In genomic region chrX:118254611-118255010, GRCh38 we compare ENCODE assay signal across 9 cellular contexts.
A peak's percentile ranks its signal among the peaks of the same experiment; 100 is the strongest.
DNase-seq lines count a peak whose midpoint lies in the region; ATAC-seq and TF ChIP-seq lines count a peak whose summit lies in the region.
"Had no signal": no experiment of that assay in that cellular context is flagged by ENCODE, and none has a peak within 500 bp of the region (broad histone marks: within the 10 kb centered on the region; RNA-seq: fewer than 3 reads in every experiment).

No MANE protein-coding gene starts in this region.

- H3K4me3 ChIP-seq in SJCRH30, result no peak overlapping the region

- H3K27ac ChIP-seq in SJCRH30, result no peak overlapping the region
- H3K27ac ChIP-seq: neutrophil had no signal

- POLR2A ChIA-PET in MCF 10A (lab: Yijun Ruan, JAX), result no interaction called here

- H3K27me3 ChIP-seq in SJCRH30, result no peaks in the 10 kb centered on the region
- H3K27me3 ChIP-seq: neutrophil had no signal

- H3K9me3 ChIP-seq in SJCRH30 (replicated peaks), result no peaks in the 10 kb centered on the region
- H3K9me3 ChIP-seq: neutrophil had no signal

- peak; percentile 33 for DNase-seq in CD1c-positive myeloid dendritic cell (ENCODE audit: extremely low spot score)
- peak; percentile 55 to 73 for DNase-seq in Kasumi-1 (lab: John Stamatoyannopoulos, UW)
- peak; percentile 44 to 80 for DNase-seq in SJCRH30
- DNase-seq in MCF 10A (ENCODE audit: unreplicated experiment), result peak; percentile 57
- DNase-seq in kidney glomerular epithelial cell (lab: John Stamatoyannopoulos, UW), result peak; percentile 33
- DNase-seq in stimulated activated CD8-positive, alpha-beta memory T cell treated with anti-CD3 and anti-CD28 coated beads, Interleukin-15, amount 100 ng/mL, for 1 hour (ENCODE audit: low read depth), result peak; percentile 12
- DNase-seq in NCI-H128 (lab: John Stamatoyannopoulos, UW; ENCODE audit: unreplicated experiment), result no peak

- TF ChIP-seq CTCF in MCF 10A (IDR thresholded peaks at IDR 0.05; ENCODE audit: unreplicated experiment), result peak; percentile 59

- intact Hi-C loops in MCF 10A (cut with micrococcal nuclease), result loop anchor here (1.0 to 10.0 kb wide), 2 partner anchors 257 to 1760 kb away; no protein-coding TSS in a partner anchor

- no peaks in the 10 kb centered on the region for H3K36me3 Mint-ChIP-seq in MCF 10A (ENCODE audit: insufficient read depth, unreplicated experiment)

- no TSS peak for BruUV-seq in MCF 10A (replicated peaks; lab: Mats Ljungman, UMichigan)

- peak; percentile 75 for ATAC-seq in GM18868 (IDR thresholded peaks at IDR 0.05; ENCODE audit: unreplicated experiment)

- no peak overlapping the region for H3K4me3 Mint-ChIP-seq in MCF 10A (ENCODE audit: unreplicated experiment)

- CTCF ChIA-PET in MCF 10A (lab: Yijun Ruan, JAX), result interaction anchor here (0.6 to 3.2 kb wide), 24 partner anchors 10 to 1954 kb away, joined by 3 to 15 read pairs (median 4); no protein-coding TSS in a partner anchor

- H3K4me1 ChIP-seq in SJCRH30, result no peaks in the 10 kb centered on the region

- H3K4me1 Mint-ChIP-seq in MCF 10A (ENCODE audit: insufficient read depth, unreplicated experiment), result no peaks in the 10 kb centered on the region

- H3K36me3 ChIP-seq in SJCRH30, result no peaks in the 10 kb centered on the region
- H3K36me3 ChIP-seq: neutrophil had no signal

- H3K27me3 Mint-ChIP-seq in MCF 10A (ENCODE audit: insufficient read depth, unreplicated experiment), result peaks cover 31% of the 10 kb centered on the region

- no peak overlapping the region for H3K27ac Mint-ChIP-seq in MCF 10A (ENCODE audit: low read depth, unreplicated experiment)

- H3K9me3 Mint-ChIP-seq in MCF 10A (ENCODE audit: unreplicated experiment), result no peaks in the 10 kb centered on the region
